ENCODE assay signal across 8 cellular contexts in the genomic region with DNA sequence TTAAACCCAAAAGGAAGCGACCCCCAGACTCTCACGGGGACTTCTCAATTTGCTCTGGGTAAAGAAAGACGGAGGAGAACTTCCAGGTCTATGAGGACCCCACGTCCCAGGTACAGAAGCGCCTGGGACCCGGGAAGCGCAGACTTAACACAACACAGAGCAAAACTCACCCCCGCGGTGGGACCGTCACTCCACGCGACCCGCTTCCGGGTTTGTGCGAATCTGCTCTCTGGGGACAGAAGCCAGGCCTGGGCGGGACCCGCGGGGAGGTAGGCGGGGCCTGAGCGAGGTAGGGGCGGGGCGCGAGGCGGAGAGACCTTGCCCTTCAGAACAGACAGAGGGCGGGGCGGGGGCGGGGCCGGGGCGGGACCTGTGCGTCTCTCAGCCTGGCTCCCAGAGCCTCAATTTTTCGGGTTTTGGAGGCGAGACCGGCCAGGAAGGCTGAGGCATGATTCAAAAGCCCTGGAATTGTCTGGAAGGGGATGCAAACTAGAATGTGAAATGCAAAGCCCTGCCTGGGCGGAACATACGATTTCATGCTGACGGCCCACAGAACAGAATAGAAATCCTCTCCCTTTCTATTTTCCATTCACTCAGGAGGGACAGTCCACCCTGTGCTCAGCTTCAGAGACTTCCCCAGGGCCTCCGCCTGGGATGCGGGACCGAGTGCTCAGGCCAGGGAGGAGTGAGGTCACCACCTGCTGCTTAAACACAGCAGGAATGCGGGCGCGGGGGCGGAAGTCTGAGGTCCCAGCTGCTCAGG. TPM values are rescaled to one million over a fixed set of nuclear protein-coding genes. Genes with fewer than 3 reads are reported as not detected.
A peak's percentile ranks its signal among the peaks of the same experiment; 100 is the strongest.
DNase-seq lines count a peak whose midpoint lies in the region; ATAC-seq lines count a peak whose summit lies in the region.

No MANE protein-coding gene starts in this region.

- H3K4me3 ChIP-seq in mesendoderm (ENCODE audit: low read length) = peak overlapping the region; percentile 88

- ATAC-seq in GM19023 (IDR thresholded peaks at IDR 0.05; ENCODE audit: unreplicated experiment) = peak; percentile 97
- ATAC-seq in HG03196 (IDR thresholded peaks at IDR 0.05; ENCODE audit: unreplicated experiment) = peak; percentile 96
- peak; percentile 98 for ATAC-seq in effector memory CD8-positive, alpha-beta T cell (replicated peaks)

- H2BK120ac ChIP-seq in mesendoderm (ENCODE audit: low read depth, low read length) = no peak overlapping the region

- H3K36me3 Mint-ChIP-seq in effector memory CD8-positive, alpha-beta T cell (ENCODE audit: insufficient read depth) = peaks cover 22% of the 10 kb centered on the region

- H3K27me3 ChIP-seq in mesendoderm (ENCODE audit: insufficient read depth, low read length, poor library complexity) = no peaks in the 10 kb centered on the region

- WGBS in mesendoderm (ENCODE audit: extremely low coverage, insufficient coverage, low lambda C conversion rate) = no CpG with 5 or more reads among the region's 43 CpGs

- peak overlapping the region; percentile 61 for H3K27ac ChIP-seq in mesendoderm (ENCODE audit: low read depth, low read length)

- peaks cover 0 to 2% of the 10 kb centered on the region in 2 donors for H3K9me3 Mint-ChIP-seq in effector memory CD8-positive, alpha-beta T cell

- no peak overlapping the region for H4K5ac ChIP-seq in mesendoderm (ENCODE audit: low read length)

- H4K8ac ChIP-seq in mesendoderm (ENCODE audit: low read depth, low read length) = no peak overlapping the region

- peak overlapping the region; percentile 94 for H3K18ac ChIP-seq in mesendoderm (ENCODE audit: low read length)

- H3K79me2 ChIP-seq in mesendoderm (ENCODE audit: control insufficient read depth, insufficient read depth, low read length) = peaks cover 3% of the 10 kb centered on the region

- peak overlapping the region; percentile 65 for H3K4ac ChIP-seq in mesendoderm (ENCODE audit: low read depth, low read length)

- no peaks in the 10 kb centered on the region for H3K4me1 ChIP-seq in mesendoderm (ENCODE audit: control insufficient read depth, low read depth, low read length)

- H3K23ac ChIP-seq in mesendoderm (ENCODE audit: low read length) = no peak overlapping the region

- H2AK5ac ChIP-seq in mesendoderm (ENCODE audit: low read length) = no peak overlapping the region

- H3K9ac ChIP-seq in mesendoderm (ENCODE audit: low read length) = peak overlapping the region; percentile 88

- H3K4me3 Mint-ChIP-seq in effector memory CD8-positive, alpha-beta T cell = peak overlapping the region; percentile 88 to 91

- H2BK15ac ChIP-seq in mesendoderm (replicated peaks; ENCODE audit: low read depth) = no peak overlapping the region

- H3K27me3 Mint-ChIP-seq in effector memory CD8-positive, alpha-beta T cell = no peaks in the 10 kb centered on the region

- H2BK5ac ChIP-seq in mesendoderm (ENCODE audit: low read length) = no peak overlapping the region

- H3K27ac Mint-ChIP-seq in effector memory CD8-positive, alpha-beta T cell = peak overlapping the region; percentile 51 to 87

- DNase-seq in AML-193 (lab: John Stamatoyannopoulos, UW) = peak; percentile 59 to 69
- DNase-seq in NCI-H82 treated with DMSO at 0.1 percent for 48 hours (lab: John Stamatoyannopoulos, UW; ENCODE audit: unreplicated experiment) = peak; percentile 57
- DNase-seq in activated CD8-positive, alpha-beta memory T cell treated with anti-CD3 and anti-CD28 coated beads for 4 hours (ENCODE audit: low read depth in 2 of 2) = peak; percentile 90
- peak; percentile 98 to 99 (median 99) for DNase-seq in effector memory CD8-positive, alpha-beta T cell
- DNase-seq in mesendoderm = peak; percentile 94
- DNase-seq in stimulated activated CD8-positive, alpha-beta memory T cell treated with anti-CD3 and anti-CD28 coated beads, Interleukin-15, amount 100 ng/mL, for 1 hour (ENCODE audit: low read depth) = peak; percentile 91

- no peaks in the 10 kb centered on the region for H3K36me3 ChIP-seq in mesendoderm (ENCODE audit: control insufficient read depth, insufficient read depth, low read length)

- peak overlapping the region; percentile 84 for H3K56ac ChIP-seq in mesendoderm (ENCODE audit: low read length)

- peaks cover 16 to 26% of the 10 kb centered on the region in 2 donors for H3K4me1 Mint-ChIP-seq in effector memory CD8-positive, alpha-beta T cell (ENCODE audit: low read depth in 2 of 2)

- H3K4me2 ChIP-seq in mesendoderm (ENCODE audit: low read length) = peak overlapping the region; percentile 57

- no peaks in the 10 kb centered on the region for H3K79me1 ChIP-seq in mesendoderm (ENCODE audit: low read length)

RNA-seq across cellular contexts. Expression of a gene that starts 19.3 kb away (rescaled TPM):
- polyA plus RNA-seq in mesendoderm (2013, experiment 1 of 2) = 4.5 TPM
- 4.4 TPM for polyA plus RNA-seq in mesendoderm (2013, experiment 2 of 2)

RNA-seq across cellular contexts. Expression of a gene that starts 20.1 kb away (rescaled TPM):
- 7.2 TPM for polyA plus RNA-seq in mesendoderm (2013, experiment 1 of 2)
- 8.0 TPM for polyA plus RNA-seq in mesendoderm (2013, experiment 2 of 2)

RNA-seq across cellular contexts. Expression of a gene that starts 45.1 kb away (rescaled TPM):
- 8.3 TPM for polyA plus RNA-seq in mesendoderm (2013, experiment 1 of 2)
- polyA plus RNA-seq in mesendoderm (2013, experiment 2 of 2) = 8.6 TPM

Comparison
In these comparisons a context has a peak if more than half of its experiments do, and no peak if none do; other contexts are left out.
1. Peak in every context shown above with its lines: DNase-seq, ATAC-seq, H3K4me3 ChIP-seq and H3K27ac ChIP-seq.